Comparison of ENCODE assay signal across 16 cellular contexts in the genomic region with DNA sequence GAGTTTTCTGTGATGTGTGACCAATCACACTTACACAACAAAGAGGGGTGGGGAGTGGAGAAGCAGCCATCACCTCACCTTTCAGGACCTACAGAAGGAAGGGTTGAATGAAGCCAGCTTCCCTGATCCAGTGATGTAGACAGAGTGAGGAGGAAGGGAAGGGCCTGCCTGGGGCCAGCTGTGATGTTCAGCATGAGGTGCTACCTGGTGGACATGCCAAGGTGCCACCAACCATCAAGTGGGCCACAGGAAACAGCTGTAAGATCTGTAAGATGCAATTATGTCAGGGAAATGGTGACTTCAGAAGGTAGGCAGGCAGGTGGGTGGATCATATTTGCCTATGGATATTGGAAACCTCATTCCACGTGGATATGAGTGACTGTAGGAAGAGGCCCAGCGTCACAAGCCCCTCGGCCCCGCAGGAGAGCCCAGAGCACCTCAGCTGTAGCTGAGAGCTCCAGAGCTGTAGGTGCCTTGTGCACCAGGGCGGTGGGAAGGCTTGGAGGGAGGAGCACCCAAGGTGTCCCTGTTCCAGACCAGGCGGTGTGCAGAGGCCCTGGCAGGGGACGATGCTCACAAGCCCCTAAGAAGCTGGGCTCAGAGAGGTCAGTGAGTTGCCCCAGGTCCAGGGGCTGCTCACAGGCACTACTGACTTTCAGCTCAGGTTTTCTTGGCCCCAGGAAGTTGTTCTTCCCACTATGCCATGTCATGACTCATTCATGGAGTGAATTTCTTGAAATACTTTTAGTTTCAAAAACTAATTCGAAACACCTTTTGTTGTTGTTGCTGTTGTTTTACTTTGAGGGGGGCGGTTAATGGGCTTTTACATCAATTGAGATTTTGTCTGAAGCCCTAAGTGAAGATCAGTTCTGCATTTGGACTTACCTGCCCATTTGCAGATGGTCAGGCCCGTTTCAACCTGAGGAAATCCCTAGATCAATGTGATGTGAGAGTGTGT.
DNase-seq lines count a peak whose midpoint lies in the region; ATAC-seq, FAIRE-seq and TF ChIP-seq lines count a peak whose summit lies in the region.
"Had no signal": no experiment of that assay in that cellular context is flagged by ENCODE, and none has a peak within 500 bp of the region (broad histone marks: within the 10 kb centered on the region; RNA-seq: fewer than 3 reads in every experiment).

No MANE protein-coding gene starts in this region.

- H3K4me2 ChIP-seq in GM23248 (ENCODE audit: unreplicated experiment) (no peak overlapping the region), GM12878 (ENCODE audit: control insufficient read depth, insufficient read depth) (no peak overlapping the region), osteoblast (ENCODE audit: insufficient read depth, low read length) (no peak overlapping the region)

- CTCF ChIA-PET in GM12878 (lab: Yijun Ruan, JAX): no interaction called here

- no peak for FAIRE-seq in GM12878 (lab: Jason Lieb, UNC)

- H3K36me3 ChIP-seq in GM23248 (ENCODE audit: low read depth) (no peaks in the 10 kb centered on the region), GM12878 (ENCODE audit: control insufficient read depth in 2 of 2, insufficient read depth in 2 of 2, low read length in 1 of 2) (no peaks in the 10 kb centered on the region), osteoblast (ENCODE audit: insufficient read depth, low read length) (no peaks in the 10 kb centered on the region)
- H3K36me3 ChIP-seq: breast epithelium had no signal

- no peak for TF ChIP-seq POLR2A in GM12878 (IDR thresholded peaks at IDR 0.05; ENCODE audit: low read depth, low read length)

- H3K27ac ChIP-seq in GM23248 (no peak overlapping the region), GM12878 (ENCODE audit: control insufficient read depth, insufficient read depth) (no peak overlapping the region), osteoblast (ENCODE audit: low read depth, low read length) (no peak overlapping the region)
- H3K27ac ChIP-seq: breast epithelium, parathyroid adenoma had no signal

- H2AFZ ChIP-seq in GM23248: no peak overlapping the region
- no peak overlapping the region for H2AFZ ChIP-seq in GM12878 (ENCODE audit: control insufficient read depth, low read depth, low read length)
- no peak overlapping the region for H2AFZ ChIP-seq in osteoblast (ENCODE audit: low read length)
- H2AFZ ChIP-seq: parathyroid adenoma had no signal

- peak; percentile 54 for DNase-seq in GM12865 (ENCODE audit: low read depth)
- DNase-seq in GM23248: peak; percentile 32
- peak; percentile 11 for DNase-seq in GM12878 (ENCODE audit: low read depth, low spot score)
- peak; percentile 26 for DNase-seq in osteoblast (ENCODE audit: insufficient read length, low spot score, missing footprints)
- no peak for DNase-seq in ACHN
- DNase-seq: activated naive CD8-positive, alpha-beta T cell treated with anti-CD3 and anti-CD28 coated beads, Interleukin-2, amount 50 U/mL, for 24 hours; effector CD8-positive, alpha-beta T cell; MV-4-11; NCI-H2081; NCI-H510A had no signal

- no peaks in the 10 kb centered on the region for H3K27me3 ChIP-seq in GM23248 (replicated peaks; ENCODE audit: insufficient read depth)
- no peaks in the 10 kb centered on the region; a peak in 1 of 4 replicates for H3K27me3 ChIP-seq in GM12878 (replicated peaks in 1 of 2; ENCODE audit: control insufficient read depth in 2 of 2, insufficient read depth in 2 of 2, low read length in 1 of 2)
- no peaks in the 10 kb centered on the region for H3K27me3 ChIP-seq in osteoblast (ENCODE audit: insufficient read depth, low read length)
- H3K27me3 ChIP-seq: breast epithelium had no signal

- SMC1A ChIA-PET in GM12878 (lab: Charles Lee; ENCODE audit: uncharacterized antibody, unreplicated experiment): no interaction called here

- no peaks in the 10 kb centered on the region for H4K20me1 ChIP-seq in GM23248 (ENCODE audit: insufficient read depth)
- no peaks in the 10 kb centered on the region for H4K20me1 ChIP-seq in GM12878 (ENCODE audit: control insufficient read depth, insufficient read depth)
- no peaks in the 10 kb centered on the region for H4K20me1 ChIP-seq in osteoblast (ENCODE audit: insufficient read depth, low read length)

- BruUV-seq in GM12878 (replicated peaks; lab: Mats Ljungman, UMichigan): no TSS peak

- no peaks in the 10 kb centered on the region for H3K79me2 ChIP-seq in GM23248 (ENCODE audit: insufficient read depth)
- no peaks in the 10 kb centered on the region for H3K79me2 ChIP-seq in GM12878 (ENCODE audit: control insufficient read depth, insufficient read depth, low read length)
- no peaks in the 10 kb centered on the region for H3K79me2 ChIP-seq in osteoblast (ENCODE audit: insufficient read depth, low read length)
- H3K79me2 ChIP-seq: parathyroid adenoma had no signal

- TF ChIP-seq RAD21 in GM12878 (IDR thresholded peaks at IDR 0.05; ENCODE audit: insufficient read depth, low read depth, low read length): no peak

- H3K9ac ChIP-seq in GM23248: no peak overlapping the region
- no peak overlapping the region for H3K9ac ChIP-seq in GM12878 (ENCODE audit: control insufficient read depth, insufficient read depth, low read length)
- H3K9ac ChIP-seq: parathyroid adenoma had no signal

- TF ChIP-seq CTCF in GM12865 (IDR thresholded peaks at IDR 0.05; ENCODE audit: insufficient read depth, low read depth, low read length, missing control alignments) (no peak), GM12878 (IDR thresholded peaks at IDR 0.05 in 2 of 3, conservative IDR thresholded peaks at IDR 0.05 in 1 of 3; ENCODE audit: control insufficient read depth in 2 of 3, extremely low read depth in 1 of 3, insufficient read depth in 1 of 3, low read depth in 3 of 3, low read length in 3 of 3) (no peak), osteoblast (IDR thresholded peaks at IDR 0.05; ENCODE audit: extremely low read depth, low read depth, low read length) (no peak)

- H3K4me1 ChIP-seq in GM23248 (ENCODE audit: insufficient read depth) (no peaks in the 10 kb centered on the region), GM12878 (ENCODE audit: control insufficient read depth, insufficient read depth, low read length) (peaks cover 3% of the 10 kb centered on the region), osteoblast (ENCODE audit: insufficient read depth, low read length) (peaks cover 6% of the 10 kb centered on the region)
- H3K4me1 ChIP-seq: breast epithelium, parathyroid adenoma had no signal

- H3K9me3 ChIP-seq in GM23248 (ENCODE audit: low read depth): no peaks in the 10 kb centered on the region
- no peaks in the 10 kb centered on the region for H3K9me3 ChIP-seq in GM12878 (replicated peaks; ENCODE audit: control insufficient read depth, insufficient read depth, low read length)
- no peaks in the 10 kb centered on the region for H3K9me3 ChIP-seq in osteoblast (ENCODE audit: low read depth, low read length)
- H3K9me3 ChIP-seq: breast epithelium had no signal

- H3K9me2 ChIP-seq in GM23248 (ENCODE audit: insufficient read depth): no peaks in the 10 kb centered on the region

- in situ Hi-C loops in GM23248 (cut with MboI) (no loop called here), GM12878 (cut with MboI) (no loop called here), ACHN (cut with HindIII; ENCODE audit: low pct_ligation_motif_present, low pct_unique_long_range_greater_than_20kb, low sequenced_read_pairs) (no loop called here)

- no peaks in the 10 kb centered on the region for H3F3A ChIP-seq in GM23248 (ENCODE audit: insufficient read depth)

- intact Hi-C loops in GM12878 (cut with micrococcal nuclease; ENCODE audit: unreplicated experiment): no loop called here

- 94 to 97% methylated on average over 10 of the region's 10 CpGs for WGBS in GM23248 (ENCODE audit: low coverage in 1 of 2, low lambda C conversion rate in 2 of 2, missing lambda C conversion rate in 2 of 2), 2 experiments
- WGBS in GM12878 (ENCODE audit: insufficient coverage, insufficient replicate concordance, low lambda C conversion rate, missing lambda C conversion rate): 51% methylated on average over 10 of the region's 10 CpGs

- RAD21 ChIA-PET in GM12878 (lab: Charles Lee; ENCODE audit: unreplicated experiment): interaction anchor here (1.0 kb wide), 1 partner anchor 299 kb away, joined by 3 read pairs; no protein-coding TSS in a partner anchor

- ATAC-seq in GM12878 (peak; percentile 33), HG03175 (IDR thresholded peaks at IDR 0.05; ENCODE audit: unreplicated experiment) (no peak), HG03045 (IDR thresholded peaks at IDR 0.05; ENCODE audit: unreplicated experiment) (no peak)
- ATAC-seq: activated naive CD8-positive, alpha-beta T cell treated with anti-CD3 and anti-CD28 coated beads, Interleukin-2, amount 50 U/mL, for 24 hours; activated T-helper 17 cell treated with anti-CD3 and anti-CD28 coated beads, Interleukin-2, amount 50 U/mL, for 72 hours; T-cell had no signal

- no peak for TF ChIP-seq EP300 in GM12878 (IDR thresholded peaks at IDR 0.05; ENCODE audit: borderline replicate concordance in 1 of 2, control insufficient read depth in 1 of 2, low read depth in 2 of 2, low read length in 2 of 2)

- no peak overlapping the region for H3K4me3 ChIP-seq in GM12865 (ENCODE audit: low read depth, low read length)
- no peak overlapping the region for H3K4me3 ChIP-seq in GM23248
- H3K4me3 ChIP-seq in GM12878: no peak overlapping the region
- H3K4me3 ChIP-seq in osteoblast (ENCODE audit: insufficient read depth, low read length): no peak overlapping the region
- H3K4me3 ChIP-seq: breast epithelium had no signal

- POLR2A ChIA-PET in GM12878 (lab: Charles Lee): no interaction called here

TF ChIP-seq in GM12878, 131 proteins besides CTCF, POLR2A, EP300 and RAD21 (continues in another document):
- no peak for TF ChIP-seq ZNF217 (IDR thresholded peaks at IDR 0.05)
- 0 out of 2 replicates have a peak, but pooled peaks have one; percentile 30 for TF ChIP-seq MEF2A (IDR thresholded peaks at IDR 0.05; ENCODE audit: insufficient read depth, low read depth, low read length)
- TF ChIP-seq ATF2 (IDR thresholded peaks at IDR 0.05; ENCODE audit: low read length): peak; percentile 46; the same call in 1 of the 2 replicates
- no peak for TF ChIP-seq SMARCA5 (IDR thresholded peaks at IDR 0.05)
- no peak for TF ChIP-seq HDAC2 (IDR thresholded peaks at IDR 0.05)
- TF ChIP-seq RFX5 (IDR thresholded peaks at IDR 0.05; ENCODE audit: low read depth, low read length): no peak
- no peak for TF ChIP-seq NR2C1 (IDR thresholded peaks at IDR 0.05)
- 0 out of 2 replicates have a peak, but pooled peaks have one; percentile 25 for TF ChIP-seq IRF4 (IDR thresholded peaks at IDR 0.05; ENCODE audit: low read depth, low read length)
